Comparison of ENCODE assay signal across 1 cellular context in the genomic region with DNA sequence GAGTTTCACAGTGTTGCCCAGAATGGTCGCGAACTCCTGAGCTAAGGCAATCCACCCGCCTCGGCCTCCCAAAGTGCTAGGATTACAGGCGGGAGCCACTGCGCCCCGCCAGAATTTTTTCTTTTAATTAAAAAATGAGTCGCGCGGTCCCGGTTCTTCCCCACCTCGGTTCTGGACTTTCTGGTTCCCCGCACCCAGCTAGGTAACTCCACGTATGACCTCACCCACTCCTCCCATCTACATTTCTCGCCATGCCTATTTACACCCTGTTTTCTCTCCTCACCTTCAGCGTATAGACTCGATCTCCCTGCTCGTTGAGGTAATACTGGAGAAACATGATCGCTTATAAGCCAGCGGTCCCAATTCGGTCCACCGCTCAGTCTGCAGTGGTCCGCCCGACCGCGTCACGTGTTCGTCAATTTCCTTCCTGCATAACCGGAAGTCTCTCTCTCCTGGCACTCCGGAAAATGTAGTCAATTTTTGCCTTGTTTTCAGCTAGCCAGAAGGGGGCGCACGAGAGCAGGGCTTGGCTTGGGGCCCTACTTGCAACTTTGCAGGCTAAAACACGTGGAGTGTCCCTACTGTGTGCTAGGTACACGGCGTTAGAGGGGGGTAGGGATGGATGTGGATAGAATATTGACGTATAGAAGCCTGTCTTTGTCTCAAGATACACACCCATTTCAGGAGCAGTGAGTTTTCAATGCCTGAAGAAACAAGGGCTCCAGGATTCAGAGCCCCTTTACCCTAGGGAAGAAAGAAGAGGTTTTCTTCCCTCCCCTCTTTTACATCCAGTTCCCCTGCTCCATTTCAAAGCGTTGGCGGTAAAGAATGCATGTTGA.
TF ChIP-seq lines count a peak whose summit lies in the region.

Gene NOP10 (minus strand): TSS at position 400 of the 839 bp plus-strand sequence. CDS start 63 bp downstream, at position 337.
Gene NUTM1 (plus strand): TSS at position 579 of the 839 bp plus-strand sequence. CDS start 382 bp downstream, outside the sequence.

TF ChIP-seq in HepG2, 621 proteins besides CTCF, POLR2A, EP300 and RAD21 (continued from another document and continues in another):
- TF ChIP-seq, protein P1, sequence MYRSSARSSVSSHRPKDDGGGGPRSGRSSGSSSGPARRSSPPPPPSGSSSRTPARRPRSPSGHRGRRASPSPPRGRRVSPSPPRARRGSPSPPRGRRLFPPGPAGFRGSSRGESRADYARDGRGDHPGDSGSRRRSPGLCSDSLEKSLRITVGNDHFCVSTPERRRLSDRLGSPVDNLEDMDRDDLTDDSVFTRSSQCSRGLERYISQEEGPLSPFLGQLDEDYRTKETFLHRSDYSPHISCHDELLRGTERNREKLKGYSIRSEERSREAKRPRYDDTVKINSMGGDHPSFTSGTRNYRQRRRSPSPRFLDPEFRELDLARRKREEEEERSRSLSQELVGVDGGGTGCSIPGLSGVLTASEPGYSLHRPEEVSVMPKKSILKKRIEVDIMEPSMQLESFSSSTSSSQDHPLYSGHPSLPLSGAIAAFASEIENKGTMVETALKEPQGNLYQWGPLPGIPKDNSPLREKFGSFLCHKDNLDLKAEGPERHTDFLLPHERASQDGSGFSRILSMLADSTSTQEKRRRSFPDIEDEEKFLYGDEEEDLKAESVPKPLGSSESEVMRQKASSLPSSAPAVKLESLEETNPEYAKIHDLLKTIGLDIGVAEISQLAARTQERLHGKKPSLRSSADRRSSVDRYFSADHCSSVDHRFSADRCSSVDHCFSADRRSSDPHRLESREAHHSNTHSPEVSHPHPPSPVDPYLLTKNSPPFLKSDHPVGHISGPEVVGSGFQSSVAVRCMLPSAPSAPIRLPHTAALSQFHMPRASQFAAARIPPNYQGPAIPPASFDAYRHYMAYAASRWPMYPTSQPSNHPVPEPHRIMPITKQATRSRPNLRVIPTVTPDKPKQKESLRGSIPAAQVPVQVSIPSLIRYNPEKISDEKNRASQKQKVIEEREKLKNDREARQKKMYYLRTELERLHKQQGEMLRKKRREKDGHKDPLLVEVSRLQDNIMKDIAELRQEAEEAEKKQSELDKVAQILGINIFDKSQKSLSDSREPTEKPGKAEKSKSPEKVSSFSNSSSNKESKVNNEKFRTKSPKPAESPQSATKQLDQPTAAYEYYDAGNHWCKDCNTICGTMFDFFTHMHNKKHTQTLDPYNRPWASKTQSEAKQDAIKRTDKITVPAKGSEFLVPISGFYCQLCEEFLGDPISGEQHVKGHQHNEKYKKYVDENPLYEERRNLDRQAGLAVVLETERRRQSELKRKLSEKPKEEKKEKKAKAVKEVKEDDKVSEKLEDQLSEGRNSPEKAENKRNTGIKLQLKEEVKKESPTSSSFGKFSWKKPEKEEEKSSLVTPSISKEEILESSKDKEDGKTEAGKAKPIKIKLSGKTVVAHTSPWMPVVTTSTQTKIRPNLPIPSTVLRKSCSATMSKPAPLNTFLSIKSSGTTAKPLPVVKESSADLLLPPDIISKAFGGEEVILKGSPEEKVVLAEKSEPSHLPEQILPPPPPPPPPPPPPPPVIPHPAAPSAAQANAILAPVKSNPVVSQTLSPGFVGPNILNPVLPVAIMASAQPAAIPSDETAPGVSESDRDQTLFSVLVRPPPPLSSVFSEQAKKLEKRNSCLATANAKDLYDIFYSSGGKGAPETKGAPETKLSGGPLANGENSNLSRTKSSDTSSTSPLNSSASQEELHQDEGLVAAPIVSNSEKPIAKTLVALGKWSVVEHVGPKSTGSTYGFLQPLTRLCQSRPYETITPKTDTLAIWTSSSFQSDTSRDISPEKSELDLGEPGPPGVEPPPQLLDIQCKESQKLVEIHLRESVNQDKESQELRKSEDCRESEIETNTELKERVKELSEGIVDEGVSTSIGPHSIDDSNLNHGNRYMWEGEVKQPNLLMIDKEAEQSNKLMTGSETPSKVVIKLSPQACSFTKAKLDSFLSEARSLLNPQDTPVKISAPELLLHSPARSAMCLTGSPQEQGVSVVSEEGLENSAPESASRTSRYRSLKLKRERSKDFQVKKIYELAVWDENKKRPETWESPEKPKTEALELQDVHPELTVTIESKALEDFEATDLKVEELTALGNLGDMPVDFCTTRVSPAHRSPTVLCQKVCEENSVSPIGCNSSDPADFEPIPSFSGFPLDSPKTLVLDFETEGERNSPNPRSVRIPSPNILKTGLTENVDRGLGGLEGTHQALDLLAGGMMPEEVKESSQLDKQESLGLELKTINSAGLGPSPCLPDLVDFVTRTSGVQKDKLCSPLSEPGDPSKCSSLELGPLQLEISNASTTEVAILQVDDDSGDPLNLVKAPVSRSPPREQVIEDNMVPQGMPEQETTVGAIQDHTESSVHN (CRISPR knock-in tag; IDR thresholded peaks at IDR 0.05): no peak
- TF ChIP-seq ZSCAN22 (CRISPR knock-in tag; IDR thresholded peaks at IDR 0.05) (no peak), EED (CRISPR knock-in tag; IDR thresholded peaks at IDR 0.05) (no peak), ZNF44 (CRISPR knock-in tag; IDR thresholded peaks at IDR 0.05) (peak; percentile 47; the same call in 1 of the 2 replicates), TEAD2 (CRISPR knock-in tag; IDR thresholded peaks at IDR 0.05) (no peak), SETDB1 (CRISPR knock-in tag; IDR thresholded peaks at IDR 0.05; ENCODE audit: borderline replicate concordance) (no peak), SOX13 (IDR thresholded peaks at IDR 0.05) (no peak), SOX13 (CRISPR knock-in tag; conservative IDR thresholded peaks at IDR 0.05 in 1 of 2, IDR thresholded peaks at IDR 0.05 in 1 of 2) (peak in 1 of 2 experiments; percentile 48; a peak in 1 of 4 replicates), KDM5B (CRISPR knock-in tag; IDR thresholded peaks at IDR 0.05; ENCODE audit: borderline replicate concordance) (peak; percentile 75; the same call in 1 of the 2 replicates), ZNF552 (CRISPR knock-in tag; IDR thresholded peaks at IDR 0.05; ENCODE audit: borderline replicate concordance) (no peak), ZNF329 (CRISPR knock-in tag; IDR thresholded peaks at IDR 0.05; ENCODE audit: low read depth) (no peak), SRSF9 (IDR thresholded peaks at IDR 0.05; ENCODE audit: borderline replicate concordance, insufficient read depth, low read depth, low read length, poor library complexity, severe bottlenecking) (no peak), MLLT10 (CRISPR knock-in tag; IDR thresholded peaks at IDR 0.05) (no peak), IKZF4 (CRISPR knock-in tag; IDR thresholded peaks at IDR 0.05; ENCODE audit: borderline replicate concordance, low read depth, not compliant biosample characterization) (peak; percentile 85), RFX3 (CRISPR knock-in tag; IDR thresholded peaks at IDR 0.05) (no peak), ZEB1 (IDR thresholded peaks at IDR 0.05; ENCODE audit: insufficient replicate concordance, low read depth) (no peak), ZNF652 (CRISPR knock-in tag; IDR thresholded peaks at IDR 0.05; ENCODE audit: borderline replicate concordance, low read depth) (no peak), GABPB1 (CRISPR knock-in tag; IDR thresholded peaks at IDR 0.05) (peak; percentile 92), ZNF160 (CRISPR knock-in tag; IDR thresholded peaks at IDR 0.05) (no peak; the same call in 1 of the 2 replicates), ZNF234 (CRISPR knock-in tag; conservative IDR thresholded peaks at IDR 0.05) (no peak), ZSCAN30 (CRISPR knock-in tag; IDR thresholded peaks at IDR 0.05) (no peak), BRD4 (CRISPR knock-in tag; IDR thresholded peaks at IDR 0.05) (no peak), ZNF232 (CRISPR knock-in tag; IDR thresholded peaks at IDR 0.05; ENCODE audit: borderline replicate concordance) (0 out of 2 replicates have a peak, but pooled peaks have one; percentile 42), SNAPC2 (CRISPR knock-in tag; IDR thresholded peaks at IDR 0.05) (peak; percentile 80), U2AF2 (IDR thresholded peaks at IDR 0.05; ENCODE audit: low read depth, low read length) (no peak), ZNF879 (CRISPR knock-in tag; IDR thresholded peaks at IDR 0.05) (no peak), ZNF441 (CRISPR knock-in tag; IDR thresholded peaks at IDR 0.05; ENCODE audit: borderline replicate concordance) (0 out of 2 replicates have a peak, but pooled peaks have one; percentile 38), ZSCAN21 (CRISPR knock-in tag; IDR thresholded peaks at IDR 0.05; ENCODE audit: borderline replicate concordance) (0 out of 2 replicates have a peak, but pooled peaks have one; percentile 57), ZNF20 (CRISPR knock-in tag; IDR thresholded peaks at IDR 0.05) (no peak; the same call in 1 of the 2 replicates), AGO1 (IDR thresholded peaks at IDR 0.05; ENCODE audit: low read depth, low read length, poor library complexity, severe bottlenecking) (no peak), TEAD3 (CRISPR knock-in tag; optimal IDR thresholded peaks at IDR 0.05; ENCODE audit: borderline replicate concordance) (peak; percentile 81), POLR2AphosphoS2 (IDR thresholded peaks at IDR 0.05; ENCODE audit: low read depth, low read length) (0 out of 2 replicates have a peak, but pooled peaks have one; percentile 57), ADNP (CRISPR knock-in tag; IDR thresholded peaks at IDR 0.05) (peak; percentile 84), ZNF766 (CRISPR knock-in tag; IDR thresholded peaks at IDR 0.05; ENCODE audit: borderline replicate concordance) (no peak), FOXP1 (IDR thresholded peaks at IDR 0.05) (no peak), FOXP1 (CRISPR knock-in tag; IDR thresholded peaks at IDR 0.05) (no peak; the same call in 1 of the 2 replicates), ZNF629 (CRISPR knock-in tag; conservative IDR thresholded peaks at IDR 0.05) (0 out of 2 replicates have a peak, but pooled peaks have one; percentile 18), ZFY (CRISPR knock-in tag; IDR thresholded peaks at IDR 0.05) (peak; percentile 53), GATA4 (IDR thresholded peaks at IDR 0.05; ENCODE audit: borderline replicate concordance, low read depth) (peak; percentile 29; the same call in 1 of the 2 replicates)
- TF ChIP-seq, protein P2, sequence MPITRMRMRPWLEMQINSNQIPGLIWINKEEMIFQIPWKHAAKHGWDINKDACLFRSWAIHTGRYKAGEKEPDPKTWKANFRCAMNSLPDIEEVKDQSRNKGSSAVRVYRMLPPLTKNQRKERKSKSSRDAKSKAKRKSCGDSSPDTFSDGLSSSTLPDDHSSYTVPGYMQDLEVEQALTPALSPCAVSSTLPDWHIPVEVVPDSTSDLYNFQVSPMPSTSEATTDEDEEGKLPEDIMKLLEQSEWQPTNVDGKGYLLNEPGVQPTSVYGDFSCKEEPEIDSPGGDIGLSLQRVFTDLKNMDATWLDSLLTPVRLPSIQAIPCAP (CRISPR knock-in tag; IDR thresholded peaks at IDR 0.05; ENCODE audit: low read depth): no peak
- TF ChIP-seq, protein P3, sequence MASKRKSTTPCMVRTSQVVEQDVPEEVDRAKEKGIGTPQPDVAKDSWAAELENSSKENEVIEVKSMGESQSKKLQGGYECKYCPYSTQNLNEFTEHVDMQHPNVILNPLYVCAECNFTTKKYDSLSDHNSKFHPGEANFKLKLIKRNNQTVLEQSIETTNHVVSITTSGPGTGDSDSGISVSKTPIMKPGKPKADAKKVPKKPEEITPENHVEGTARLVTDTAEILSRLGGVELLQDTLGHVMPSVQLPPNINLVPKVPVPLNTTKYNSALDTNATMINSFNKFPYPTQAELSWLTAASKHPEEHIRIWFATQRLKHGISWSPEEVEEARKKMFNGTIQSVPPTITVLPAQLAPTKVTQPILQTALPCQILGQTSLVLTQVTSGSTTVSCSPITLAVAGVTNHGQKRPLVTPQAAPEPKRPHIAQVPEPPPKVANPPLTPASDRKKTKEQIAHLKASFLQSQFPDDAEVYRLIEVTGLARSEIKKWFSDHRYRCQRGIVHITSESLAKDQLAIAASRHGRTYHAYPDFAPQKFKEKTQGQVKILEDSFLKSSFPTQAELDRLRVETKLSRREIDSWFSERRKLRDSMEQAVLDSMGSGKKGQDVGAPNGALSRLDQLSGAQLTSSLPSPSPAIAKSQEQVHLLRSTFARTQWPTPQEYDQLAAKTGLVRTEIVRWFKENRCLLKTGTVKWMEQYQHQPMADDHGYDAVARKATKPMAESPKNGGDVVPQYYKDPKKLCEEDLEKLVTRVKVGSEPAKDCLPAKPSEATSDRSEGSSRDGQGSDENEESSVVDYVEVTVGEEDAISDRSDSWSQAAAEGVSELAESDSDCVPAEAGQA (IDR thresholded peaks at IDR 0.05; ENCODE audit: low read depth): peak; percentile 74; the same call in 1 of the 2 replicates
- TF ChIP-seq, protein P3 (CRISPR knock-in tag; IDR thresholded peaks at IDR 0.05; ENCODE audit: borderline replicate concordance): no peak
- TF ChIP-seq, protein P4, sequence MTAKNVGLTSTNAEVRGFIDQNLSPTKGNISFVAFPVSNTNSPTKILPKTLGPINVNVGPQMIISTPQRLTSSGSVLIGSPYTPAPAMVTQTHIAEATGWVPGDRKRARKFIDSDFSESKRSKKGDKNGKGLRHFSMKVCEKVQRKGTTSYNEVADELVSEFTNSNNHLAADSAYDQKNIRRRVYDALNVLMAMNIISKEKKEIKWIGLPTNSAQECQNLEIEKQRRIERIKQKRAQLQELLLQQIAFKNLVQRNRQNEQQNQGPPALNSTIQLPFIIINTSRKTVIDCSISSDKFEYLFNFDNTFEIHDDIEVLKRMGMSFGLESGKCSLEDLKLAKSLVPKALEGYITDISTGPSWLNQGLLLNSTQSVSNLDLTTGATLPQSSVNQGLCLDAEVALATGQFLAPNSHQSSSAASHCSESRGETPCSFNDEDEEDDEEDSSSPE (CRISPR knock-in tag; IDR thresholded peaks at IDR 0.05): peak; percentile 50
- TF ChIP-seq, protein P5, sequence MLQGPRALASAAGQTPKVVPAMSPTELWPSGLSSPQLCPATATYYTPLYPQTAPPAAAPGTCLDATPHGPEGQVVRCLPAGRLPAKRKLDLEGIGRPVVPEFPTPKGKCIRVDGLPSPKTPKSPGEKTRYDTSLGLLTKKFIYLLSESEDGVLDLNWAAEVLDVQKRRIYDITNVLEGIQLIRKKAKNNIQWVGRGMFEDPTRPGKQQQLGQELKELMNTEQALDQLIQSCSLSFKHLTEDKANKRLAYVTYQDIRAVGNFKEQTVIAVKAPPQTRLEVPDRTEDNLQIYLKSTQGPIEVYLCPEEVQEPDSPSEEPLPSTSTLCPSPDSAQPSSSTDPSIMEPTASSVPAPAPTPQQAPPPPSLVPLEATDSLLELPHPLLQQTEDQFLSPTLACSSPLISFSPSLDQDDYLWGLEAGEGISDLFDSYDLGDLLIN (CRISPR knock-in tag; IDR thresholded peaks at IDR 0.05; ENCODE audit: borderline replicate concordance): no peak
